Comparison of ENCODE assay signal across 19 cellular contexts in genomic region chr20:63939061-63939935, GRCh38. TPM values are rescaled to one million over a fixed set of nuclear protein-coding genes. Genes with fewer than 3 reads are reported as not detected.
DNase-seq lines count a peak whose midpoint lies in the region; ATAC-seq, FAIRE-seq and TF ChIP-seq lines count a peak whose summit lies in the region.
"Had no signal": no experiment of that assay in that cellular context is flagged by ENCODE, and none has a peak within 500 bp of the region (broad histone marks: within the 10 kb centered on the region; RNA-seq: fewer than 3 reads in every experiment).

No MANE protein-coding gene starts in this region.

- no peak overlapping the region for H3K27ac Mint-ChIP-seq in stimulated activated memory B cell treated with anti-CD40 and anti-IgM and Interleukin-4, amounts not matched to agents 10 μg/mL and 1 μg/mL and 100 μg/mL, for 72 hours
- no peak overlapping the region for H3K27ac Mint-ChIP-seq in natural killer cell

- TF ChIP-seq RAD21 in K562 (CRISPR knock-in tag; conservative IDR thresholded peaks at IDR 0.05 in 1 of 2, IDR thresholded peaks at IDR 0.05 in 1 of 2): no peak

- WGBS in K562 (ENCODE audit: insufficient coverage, low coverage, missing lambda C conversion rate): 90% methylated on average over 11 of the region's 33 CpGs

- TF ChIP-seq CTCF in K562 (IDR thresholded peaks at IDR 0.05 in 2 of 3, conservative IDR thresholded peaks at IDR 0.05 in 1 of 3; ENCODE audit: insufficient read depth in 2 of 3, low read depth in 1 of 3, low read length in 3 of 3): no peak
- TF ChIP-seq CTCF in kidney (IDR thresholded peaks at IDR 0.05; ENCODE audit: borderline replicate concordance, extremely low read depth, insufficient read depth): no peak
- no peak for TF ChIP-seq CTCF in natural killer cell (IDR thresholded peaks at IDR 0.05)

- H3K27me3 Mint-ChIP-seq in stimulated activated memory B cell treated with anti-CD40 and anti-IgM and Interleukin-4, amounts not matched to agents 10 μg/mL and 1 μg/mL and 100 μg/mL, for 72 hours: no peaks in the 10 kb centered on the region
- H3K27me3 Mint-ChIP-seq in natural killer cell (ENCODE audit: low read depth in 2 of 2): no peaks in the 10 kb centered on the region
- H3K27me3 Mint-ChIP-seq: IgD-negative memory B cell had no signal

- no peak for FAIRE-seq in K562 (lab: Jason Lieb, UNC)
- no peak for FAIRE-seq in kidney (lab: Jason Lieb, UNC)
- FAIRE-seq: H54 had no signal

- POLR2A ChIA-PET in K562 (lab: Yijun Ruan, JAX): interaction anchor here (0.5 kb wide), 1 partner anchor 465 kb away, joined by 3 read pairs; no protein-coding TSS in a partner anchor

- H3K36me3 Mint-ChIP-seq in stimulated activated memory B cell treated with anti-CD40 and anti-IgM and Interleukin-4, amounts not matched to agents 10 μg/mL and 1 μg/mL and 100 μg/mL, for 72 hours: peaks cover 50% of the 10 kb centered on the region
- no peaks in the 10 kb centered on the region for H3K36me3 Mint-ChIP-seq in natural killer cell

- no peak overlapping the region for H3K4me2 ChIP-seq in K562 (ENCODE audit: insufficient read depth, low read length)
- H3K4me2 ChIP-seq: hepatocyte had no signal

- no peak for TF ChIP-seq EP300 in K562 (IDR thresholded peaks at IDR 0.05; ENCODE audit: low read length)

- peaks cover 3% of the 10 kb centered on the region for H3K9me3 Mint-ChIP-seq in stimulated activated memory B cell treated with anti-CD40 and anti-IgM and Interleukin-4, amounts not matched to agents 10 μg/mL and 1 μg/mL and 100 μg/mL, for 72 hours
- H3K9me3 Mint-ChIP-seq in natural killer cell: no peaks in the 10 kb centered on the region
- H3K9me3 Mint-ChIP-seq: IgD-negative memory B cell had no signal

- H2AFZ ChIP-seq in K562 (ENCODE audit: low read depth, low read length): no peak overlapping the region
- H2AFZ ChIP-seq: hepatocyte had no signal

- H3K4me3 ChIP-seq in K562: no peak overlapping the region
- no peak overlapping the region for H3K4me3 ChIP-seq in kidney (ENCODE audit: low read length in 2 of 2)
- H3K4me3 ChIP-seq: hepatocyte, ovary had no signal

- in situ Hi-C loops in K562 (cut with MboI): no loop called here

- H3K4me1 ChIP-seq in K562 (replicated peaks in 1 of 2; ENCODE audit: control insufficient read depth in 2 of 2, insufficient read depth in 2 of 2, low read length in 2 of 2): peaks cover 8 to 64% of the 10 kb centered on the region in 2 experiments; a peak in 3 of 5 replicates
- H3K4me1 ChIP-seq in kidney (ENCODE audit: control insufficient read depth in 1 of 2, insufficient read depth in 1 of 2, low read depth in 1 of 2, low read length in 2 of 2): no peaks in the 10 kb centered on the region

- DNase-seq in activated effector memory CD4-positive, alpha-beta T cell treated with anti-CD3 and anti-CD28 coated beads, Interleukin-2, amount 50 U/mL, for 16 hours: peak; percentile 64
- no peak for DNase-seq in activated effector memory CD4-positive, alpha-beta T cell treated with Interleukin-2 at 50 U/mL for 16 hours
- DNase-seq in K562 (ENCODE audit: extremely low read depth in 1 of 4, low spot score in 3 of 4): no peak
- DNase-seq in kidney: peak; percentile 69
- no peak for DNase-seq in natural killer cell
- DNase-seq: activated CD4-positive, CD25-positive, alpha-beta regulatory T cell treated with anti-CD3 and anti-CD28 coated beads, Interleukin-2, amount 50 U/mL, for 72 hours; DMS79; MM.1S; NCI-H82; T-helper 9 cell had no signal

- peaks cover 5% of the 10 kb centered on the region for H3K9me1 ChIP-seq in K562 (ENCODE audit: control insufficient read depth, insufficient read depth, low read length)

- no peak overlapping the region for H3K4me3 Mint-ChIP-seq in stimulated activated memory B cell treated with anti-CD40 and anti-IgM and Interleukin-4, amounts not matched to agents 10 μg/mL and 1 μg/mL and 100 μg/mL, for 72 hours
- no peak overlapping the region for H3K4me3 Mint-ChIP-seq in natural killer cell
- H3K4me3 Mint-ChIP-seq: IgD-negative memory B cell had no signal

- H3K9ac ChIP-seq in K562 (ENCODE audit: insufficient read depth in 1 of 2, low read depth in 2 of 2, low read length in 2 of 2) (no peak overlapping the region), kidney (ENCODE audit: low read length in 2 of 2) (no peak overlapping the region)

- H3K36me3 ChIP-seq in K562 (ENCODE audit: control insufficient read depth, insufficient read depth, low read length): peaks cover 76% of the 10 kb centered on the region; the same call in 2 of the 3 replicates
- H3K36me3 ChIP-seq in kidney (ENCODE audit: control insufficient read depth in 1 of 2, insufficient read depth in 2 of 2, low read length in 2 of 2): peaks cover 5 to 30% of the 10 kb centered on the region in 2 donors
- H3K36me3 ChIP-seq: ovary had no signal

- peaks cover 22% of the 10 kb centered on the region for H3K4me1 Mint-ChIP-seq in stimulated activated memory B cell treated with anti-CD40 and anti-IgM and Interleukin-4, amounts not matched to agents 10 μg/mL and 1 μg/mL and 100 μg/mL, for 72 hours
- peaks cover 12 to 16% of the 10 kb centered on the region in 2 donors for H3K4me1 Mint-ChIP-seq in natural killer cell

- TF ChIP-seq POLR2A in K562 (conservative IDR thresholded peaks at IDR 0.05): 0 out of 2 replicates have a peak, but pooled peaks have one; percentile 27

- no TSS peak for BruUV-seq in K562 (replicated peaks; lab: Mats Ljungman, UMichigan)

- intact Hi-C loops in K562 (cut with micrococcal nuclease) (no loop called here), kidney (cut with DNase I) (no loop called here), natural killer cell (cut with micrococcal nuclease) (no loop called here)

- no peaks in the 10 kb centered on the region for H3K27me3 ChIP-seq in K562 (ENCODE audit: control insufficient read depth in 2 of 2, insufficient read depth in 2 of 2, low read length in 2 of 2)
- H3K27me3 ChIP-seq: hepatocyte, ovary had no signal

- no peak overlapping the region for H3K27ac ChIP-seq in K562 (ENCODE audit: extremely low read depth, low read depth, low read length)
- H3K27ac ChIP-seq in kidney (ENCODE audit: low read depth in 2 of 2, low read length in 2 of 2): no peak overlapping the region
- H3K27ac ChIP-seq: hepatocyte, ovary had no signal

- H3K79me2 ChIP-seq in K562 (ENCODE audit: control insufficient read depth, insufficient read depth, low read length): peaks cover 7% of the 10 kb centered on the region

- CTCF ChIA-PET in K562 (lab: Yijun Ruan, JAX; ENCODE audit: low intra/inter-chr PET ratio): no interaction called here

- ATAC-seq in K562: no peak
- ATAC-seq in stimulated activated memory B cell treated with anti-CD40 and anti-IgM and Interleukin-4, amounts not matched to agents 10 μg/mL and 1 μg/mL and 100 μg/mL, for 72 hours: peak; percentile 14
- ATAC-seq in natural killer cell: no peak
- ATAC-seq in HG03565 (IDR thresholded peaks at IDR 0.05; ENCODE audit: unreplicated experiment): no peak
- ATAC-seq in HG03196 (IDR thresholded peaks at IDR 0.05; ENCODE audit: unreplicated experiment): no peak
- ATAC-seq: Panc1, SK-N-SH treated with all-trans-retinoic acid at 6 μM for 48 hours had no signal

- H4K20me1 ChIP-seq in K562 (replicated peaks; ENCODE audit: control insufficient read depth, insufficient read depth, low read length): peaks cover 16% of the 10 kb centered on the region

- no peaks in the 10 kb centered on the region; the same call in 1 of the 2 replicates for H3K9me3 ChIP-seq in K562 (replicated peaks; ENCODE audit: control insufficient read depth, insufficient read depth, low read depth, low read length)
- H3K9me3 ChIP-seq in kidney (ENCODE audit: control insufficient read depth in 1 of 2, low read length in 2 of 2): no peaks in the 10 kb centered on the region
- H3K9me3 ChIP-seq: ovary had no signal

RNA-seq across cellular contexts. Expression of gene UCKL1, which starts 16.9 kb away (rescaled TPM):
- total RNA-seq in K562 (2011; cell fraction: chromatin; rRNA removed; ENCODE audit: low replicate concordance): 103 and 254 TPM in 2 replicates
- 128 and 153 TPM in 2 replicates for total RNA-seq in K562 (2011; cell fraction: nucleolus; rRNA removed)
- 102 and 113 TPM in 2 replicates for total RNA-seq in K562 (2011; cell fraction: nucleoplasm; rRNA removed)
- total RNA-seq in K562 (2014; rRNA removed) (28.5 and 36.8 TPM in 2 replicates), K562 (2014; rRNA removed; fragmentation: Illumina TruSeq; extraction: Trizol) (7.9 and 10.8 TPM in 2 replicates), K562 (2015; rRNA removed; fragmentation: Illumina TruSeq; extraction: Trizol) (21.5 and 24.1 TPM in 2 replicates), K562 (2021) (46.1 and 52.8 TPM in 2 replicates), kidney (39.8 TPM), natural killer cell (10 to 100 TPM; 49.9 to 58.1 (median 49.9) TPM)
- polyA plus RNA-seq in K562 (2011; rRNA removed) (26.9 and 40.4 TPM in 2 replicates), K562 (2014; fragmentation: Illumina TruSeq; extraction: Trizol) (24.2 and 36.6 TPM in 2 replicates), K562 (2014; fragmentation: Nextera tagmentation; extraction: Ambion mirVana) (1 to 10 TPM; 3.1 to 6.6 TPM), K562 (2014; rRNA removed) (49.0 and 57.1 TPM in 2 replicates), kidney (ENCODE audit: insufficient read depth, low read depth, low replicate concordance) (39.3 TPM)
- polyA plus RNA-seq in K562 (2011; cell fraction: cytosol; rRNA removed): 35.2 and 67.5 TPM in 2 replicates
- 185 and 221 TPM in 2 replicates for polyA plus RNA-seq in K562 (2011; cell fraction: nucleus; rRNA removed)
- polyA plus RNA-seq in K562 (2012): 35.3 and 54.9 TPM in 2 replicates
- polyA minus RNA-seq in K562 (2011; rRNA and poly(A)+ RNA removed): 14.0 and 18.9 TPM in 2 replicates
- polyA minus RNA-seq in K562 (2011; cell fraction: cytosol; rRNA and poly(A)+ RNA removed): 20.3 and 21.6 TPM in 2 replicates
- 40.1 and 51.8 TPM in 2 replicates for polyA minus RNA-seq in K562 (2011; cell fraction: nucleus; rRNA and poly(A)+ RNA removed)

RNA-seq across cellular contexts. Expression of gene ZNF512B, which starts 30.4 kb away (rescaled TPM):
- total RNA-seq in K562 (2011; cell fraction: chromatin; rRNA removed; ENCODE audit: low replicate concordance): 14.5 and 45.8 TPM in 2 replicates
- total RNA-seq in K562 (2011; cell fraction: nucleolus; rRNA removed): 23.8 and 25.5 TPM in 2 replicates
- total RNA-seq in K562 (2011; cell fraction: nucleoplasm; rRNA removed): 15.2 and 19.3 TPM in 2 replicates
- total RNA-seq in K562 (2014; rRNA removed) (13.5 and 17.2 TPM in 2 replicates), K562 (2014; rRNA removed; fragmentation: Illumina TruSeq; extraction: Trizol) (3.2 and 3.8 TPM in 2 replicates), K562 (2015; rRNA removed; fragmentation: Illumina TruSeq; extraction: Trizol) (11.2 and 11.3 TPM in 2 replicates), K562 (2021) (24.9 and 27.8 TPM in 2 replicates), kidney (19.2 TPM), natural killer cell (10 to 100 TPM; 11.5 to 16.8 (median 13.8) TPM)
- polyA plus RNA-seq in K562 (2011; rRNA removed) (3.9 and 4.2 TPM in 2 replicates), K562 (2014; fragmentation: Illumina TruSeq; extraction: Trizol) (8.2 and 14.9 TPM in 2 replicates), K562 (2014; fragmentation: Nextera tagmentation; extraction: Ambion mirVana) (under 1 TPM; 0.01 to 0.03 TPM), K562 (2014; rRNA removed) (13.0 and 16.5 TPM in 2 replicates), kidney (ENCODE audit: insufficient read depth, low read depth, low replicate concordance) (8.6 TPM)
- polyA plus RNA-seq in K562 (2011; cell fraction: cytosol; rRNA removed): 4.1 and 9.7 TPM in 2 replicates
- polyA plus RNA-seq in K562 (2011; cell fraction: nucleus; rRNA removed): 29.4 and 48.2 TPM in 2 replicates
- 14.3 and 16.2 TPM in 2 replicates for polyA plus RNA-seq in K562 (2012)
- polyA minus RNA-seq in K562 (2011; rRNA and poly(A)+ RNA removed): 1.1 and 2.7 TPM in 2 replicates
- 6.3 and 8.5 TPM in 2 replicates for polyA minus RNA-seq in K562 (2011; cell fraction: cytosol; rRNA and poly(A)+ RNA removed)
- polyA minus RNA-seq in K562 (2011; cell fraction: nucleus; rRNA and poly(A)+ RNA removed): 6.7 and 6.9 TPM in 2 replicates

RNA-seq across cellular contexts. Expression of gene SAMD10, which starts 40.1 kb away (rescaled TPM):
- 3.5 and 12.3 TPM in 2 replicates for total RNA-seq in K562 (2011; cell fraction: chromatin; rRNA removed; ENCODE audit: low replicate concordance)
- total RNA-seq in K562 (2011; cell fraction: nucleolus; rRNA removed): 7.8 and 11.8 TPM in 2 replicates
- total RNA-seq in K562 (2011; cell fraction: nucleoplasm; rRNA removed): 5.1 and 7.5 TPM in 2 replicates
- total RNA-seq in K562 (2014; rRNA removed) (4.8 and 9.8 TPM in 2 replicates), K562 (2014; rRNA removed; fragmentation: Illumina TruSeq; extraction: Trizol) (0.95 and 1.1 TPM in 2 replicates), K562 (2015; rRNA removed; fragmentation: Illumina TruSeq; extraction: Trizol) (3.5 and 4.8 TPM in 2 replicates), K562 (2021) (12.1 and 15.2 TPM in 2 replicates), kidney (7.9 TPM), natural killer cell (10 to 100 TPM; 15.2 to 22.3 (median 17.6) TPM)
- polyA plus RNA-seq in K562 (2011; rRNA removed) (3.9 and 6.8 TPM in 2 replicates), K562 (2014; fragmentation: Illumina TruSeq; extraction: Trizol) (6.0 and 9.6 TPM in 2 replicates), K562 (2014; fragmentation: Nextera tagmentation; extraction: Ambion mirVana) (under 1 TPM; 0.37 to 0.52 TPM), K562 (2014; rRNA removed) (11.4 and 12.4 TPM in 2 replicates), kidney (ENCODE audit: insufficient read depth, low read depth, low replicate concordance) (8.5 TPM)
- 4.6 and 19.2 TPM in 2 replicates for polyA plus RNA-seq in K562 (2011; cell fraction: cytosol; rRNA removed)
- polyA plus RNA-seq in K562 (2011; cell fraction: nucleus; rRNA removed): 35.1 and 67.7 TPM in 2 replicates
- 15.0 and 18.1 TPM in 2 replicates for polyA plus RNA-seq in K562 (2012)
- polyA minus RNA-seq in K562 (2011; rRNA and poly(A)+ RNA removed): 0.45 and 0.67 TPM in 2 replicates
- polyA minus RNA-seq in K562 (2011; cell fraction: cytosol; rRNA and poly(A)+ RNA removed): 5.6 and 6.4 TPM in 2 replicates
- 2.4 and 3.0 TPM in 2 replicates for polyA minus RNA-seq in K562 (2011; cell fraction: nucleus; rRNA and poly(A)+ RNA removed)

RNA-seq across cellular contexts. Expression of gene PRPF6, which starts 41.6 kb away (rescaled TPM):
- total RNA-seq in K562 (2011; cell fraction: chromatin; rRNA removed; ENCODE audit: low replicate concordance): 43.5 and 79.2 TPM in 2 replicates
- 37.2 and 37.9 TPM in 2 replicates for total RNA-seq in K562 (2011; cell fraction: nucleolus; rRNA removed)
- 25.8 and 34.6 TPM in 2 replicates for total RNA-seq in K562 (2011; cell fraction: nucleoplasm; rRNA removed)
- total RNA-seq in K562 (2014; rRNA removed): 59.9 and 65.9 TPM in 2 replicates
- total RNA-seq in K562 (2014; rRNA removed; fragmentation: Illumina TruSeq; extraction: Trizol): 37.1 and 45.0 TPM in 2 replicates
- total RNA-seq in K562 (2015; rRNA removed; fragmentation: Illumina TruSeq; extraction: Trizol): 69.1 and 70.2 TPM in 2 replicates
- 79.5 and 83.2 TPM in 2 replicates for total RNA-seq in K562 (2021)
- 31.9 and 38.8 TPM in 2 replicates for polyA plus RNA-seq in K562 (2011; rRNA removed)
- polyA plus RNA-seq in K562 (2011; cell fraction: cytosol; rRNA removed): 31.0 and 31.9 TPM in 2 replicates
- polyA plus RNA-seq in K562 (2011; cell fraction: nucleus; rRNA removed): 33.2 and 38.3 TPM in 2 replicates
- 64.7 and 71.3 TPM in 2 replicates for polyA plus RNA-seq in K562 (2012)
- 65.2 and 68.2 TPM in 2 replicates for polyA plus RNA-seq in K562 (2014; fragmentation: Illumina TruSeq; extraction: Trizol)
- polyA plus RNA-seq in K562 (2014; fragmentation: Nextera tagmentation; extraction: Ambion mirVana): 1 to 10 TPM; 4.2 to 4.3 TPM
- polyA plus RNA-seq in K562 (2014; rRNA removed): 53.9 and 60.5 TPM in 2 replicates
- 43.7 and 45.2 TPM in 2 replicates for polyA minus RNA-seq in K562 (2011; rRNA and poly(A)+ RNA removed)
- 40.1 and 44.7 TPM in 2 replicates for polyA minus RNA-seq in K562 (2011; cell fraction: cytosol; rRNA and poly(A)+ RNA removed)
- polyA minus RNA-seq in K562 (2011; cell fraction: nucleus; rRNA and poly(A)+ RNA removed): 16.3 and 25.7 TPM in 2 replicates
- total RNA-seq in kidney: 73.3 TPM
- 51.3 TPM for polyA plus RNA-seq in kidney (ENCODE audit: insufficient read depth, low read depth, low replicate concordance)
- 10 to 100 TPM; 52.7 to 63.0 (median 55.0) TPM for total RNA-seq in natural killer cell

RNA-seq across cellular contexts. Expression of gene DNAJC5, which starts 44.4 kb away (rescaled TPM):
- total RNA-seq in K562 (2011; cell fraction: chromatin; rRNA removed; ENCODE audit: low replicate concordance): 54.4 and 105 TPM in 2 replicates
- total RNA-seq in K562 (2011; cell fraction: nucleolus; rRNA removed): 56.5 and 57.4 TPM in 2 replicates
- 36.4 and 43.2 TPM in 2 replicates for total RNA-seq in K562 (2011; cell fraction: nucleoplasm; rRNA removed)
- total RNA-seq in K562 (2014; rRNA removed) (31.3 and 41.1 TPM in 2 replicates), K562 (2014; rRNA removed; fragmentation: Illumina TruSeq; extraction: Trizol) (10.3 and 13.4 TPM in 2 replicates), K562 (2015; rRNA removed; fragmentation: Illumina TruSeq; extraction: Trizol) (28.4 and 29.5 TPM in 2 replicates), K562 (2021) (42.3 and 42.8 TPM in 2 replicates), kidney (52.3 TPM), natural killer cell (10 to 100 TPM; 27.5 to 45.1 (median 42.8) TPM)
- polyA plus RNA-seq in K562 (2011; rRNA removed) (22.4 and 23.4 TPM in 2 replicates), K562 (2014; fragmentation: Illumina TruSeq; extraction: Trizol) (21.8 and 27.2 TPM in 2 replicates), K562 (2014; fragmentation: Nextera tagmentation; extraction: Ambion mirVana) (under 1 TPM; 0.95 to 0.99 TPM), K562 (2014; rRNA removed) (25.5 and 26.3 TPM in 2 replicates), kidney (ENCODE audit: insufficient read depth, low read depth, low replicate concordance) (24.4 TPM)
- 25.9 and 38.5 TPM in 2 replicates for polyA plus RNA-seq in K562 (2011; cell fraction: cytosol; rRNA removed)
- 42.6 and 52.5 TPM in 2 replicates for polyA plus RNA-seq in K562 (2011; cell fraction: nucleus; rRNA removed)
- 28.8 and 29.1 TPM in 2 replicates for polyA plus RNA-seq in K562 (2012)
- polyA minus RNA-seq in K562 (2011; rRNA and poly(A)+ RNA removed): 17.3 and 29.6 TPM in 2 replicates
- 26.0 and 31.4 TPM in 2 replicates for polyA minus RNA-seq in K562 (2011; cell fraction: cytosol; rRNA and poly(A)+ RNA removed)
- polyA minus RNA-seq in K562 (2011; cell fraction: nucleus; rRNA and poly(A)+ RNA removed): 10.2 and 12.2 TPM in 2 replicates

Comparison
In these comparisons a context has a peak if more than half of its experiments do, and no peak if none do; other contexts are left out.
1. DNase-seq: peak in activated effector memory CD4-positive, alpha-beta T cell treated with anti-CD3 and anti-CD28 coated beads, Interleukin-2, amount 50 U/mL, for 16 hours (single experiment) and kidney (single experiment); none in activated effector memory CD4-positive, alpha-beta T cell treated with Interleukin-2 at 50 U/mL for 16 hours (single experiment), K562 (0 of 4) and natural killer cell (single experiment).